ENCODE assay signal across 18 cellular contexts in genomic region chr20:9286501-9286900, GRCh38.
"Had no signal": no experiment of that assay in that cellular context is flagged by ENCODE, and none has a peak within 500 bp of the region (broad histone marks: within the 10 kb centered on the region; RNA-seq: fewer than 3 reads in every experiment).

No MANE protein-coding gene starts in this region.

- H3K27me3 ChIP-seq: breast epithelium, right lobe of liver, spleen, tibial artery, uterus had no signal

- H3K4me3 ChIP-seq: breast epithelium, lung, prostate gland, right lobe of liver, spleen, tibial artery, uterus had no signal

- H3K27ac Mint-ChIP-seq: activated B cell treated with CpG ODN at 0.5 μM for 24 hours; activated CD4-positive, alpha-beta T cell treated with anti-CD3 and anti-CD28 coated beads, Interleukin-2, amount 10 ng/mL, durations not matched to agents 24 days and 14 days; activated naive CD4-positive, alpha-beta T cell treated with anti-CD3 and anti-CD28 coated beads, Interleukin-2, amount 50 U/mL, for 24 hours; natural killer cell; stimulated activated memory B cell treated with anti-CD40 and anti-IgM and Interleukin-4, amounts not matched to agents 10 μg/mL and 1 μg/mL and 100 μg/mL, for 72 hours had no signal

- DNase-seq: activated B cell treated with CpG ODN at 0.5 μM for 24 hours; activated CD4-positive, alpha-beta T cell treated with anti-CD3 and anti-CD28 coated beads, Interleukin-2, amount 10 ng/mL, durations not matched to agents 24 days and 14 days; amniotic stem cell; glutamatergic neuron; left colon; natural killer cell; occipital lobe; right lobe of liver; spleen; stimulated activated CD4-positive, alpha-beta T cell treated with anti-CD3 and anti-CD28 coated beads, Interleukin-1b, Interleukin-23, amount 100 ng/mL, for 48 hours; tibial artery; uterus had no signal

- H3K27ac ChIP-seq: breast epithelium, prostate gland, right lobe of liver, spleen, tibial artery, uterus had no signal

- H3K4me1 Mint-ChIP-seq: activated B cell treated with CpG ODN at 0.5 μM for 24 hours; activated CD4-positive, alpha-beta T cell treated with anti-CD3 and anti-CD28 coated beads, Interleukin-2, amount 10 ng/mL, durations not matched to agents 24 days and 14 days; activated naive CD4-positive, alpha-beta T cell treated with anti-CD3 and anti-CD28 coated beads, Interleukin-2, amount 50 U/mL, for 24 hours; natural killer cell; stimulated activated memory B cell treated with anti-CD40 and anti-IgM and Interleukin-4, amounts not matched to agents 10 μg/mL and 1 μg/mL and 100 μg/mL, for 72 hours had no signal

- H3K27me3 Mint-ChIP-seq: activated B cell treated with CpG ODN at 0.5 μM for 24 hours; activated CD4-positive, alpha-beta T cell treated with anti-CD3 and anti-CD28 coated beads, Interleukin-2, amount 10 ng/mL, durations not matched to agents 24 days and 14 days; activated naive CD4-positive, alpha-beta T cell treated with anti-CD3 and anti-CD28 coated beads, Interleukin-2, amount 50 U/mL, for 24 hours; stimulated activated memory B cell treated with anti-CD40 and anti-IgM and Interleukin-4, amounts not matched to agents 10 μg/mL and 1 μg/mL and 100 μg/mL, for 72 hours had no signal

- H3K36me3 ChIP-seq: breast epithelium, prostate gland, right lobe of liver, spleen, tibial artery, uterus had no signal

- H3K4me1 ChIP-seq: breast epithelium, prostate gland, right lobe of liver, spleen, uterus had no signal

- H3K9me3 Mint-ChIP-seq: activated CD4-positive, alpha-beta T cell treated with anti-CD3 and anti-CD28 coated beads, Interleukin-2, amount 10 ng/mL, durations not matched to agents 24 days and 14 days had no signal

- H3K4me3 Mint-ChIP-seq: activated B cell treated with CpG ODN at 0.5 μM for 24 hours; activated CD4-positive, alpha-beta T cell treated with anti-CD3 and anti-CD28 coated beads, Interleukin-2, amount 10 ng/mL, durations not matched to agents 24 days and 14 days; activated naive CD4-positive, alpha-beta T cell treated with anti-CD3 and anti-CD28 coated beads, Interleukin-2, amount 50 U/mL, for 24 hours; natural killer cell; stimulated activated memory B cell treated with anti-CD40 and anti-IgM and Interleukin-4, amounts not matched to agents 10 μg/mL and 1 μg/mL and 100 μg/mL, for 72 hours had no signal

- ATAC-seq: esophagus mucosa; left colon; natural killer cell; right lobe of liver; stimulated activated memory B cell treated with anti-CD40 and anti-IgM and Interleukin-4, amounts not matched to agents 10 μg/mL and 1 μg/mL and 100 μg/mL, for 72 hours had no signal

- H3K36me3 Mint-ChIP-seq: activated naive CD4-positive, alpha-beta T cell treated with anti-CD3 and anti-CD28 coated beads, Interleukin-2, amount 50 U/mL, for 24 hours; natural killer cell; stimulated activated memory B cell treated with anti-CD40 and anti-IgM and Interleukin-4, amounts not matched to agents 10 μg/mL and 1 μg/mL and 100 μg/mL, for 72 hours had no signal

- H3K9me3 ChIP-seq: breast epithelium, prostate gland, right lobe of liver, spleen, tibial artery, uterus had no signal
